ENCODE assay signal across 8 cellular contexts in genomic region chr6:11460001-11460668, GRCh38.
DNase-seq lines count a peak whose midpoint lies in the region; ATAC-seq and TF ChIP-seq lines count a peak whose summit lies in the region.

No MANE protein-coding gene starts in this region.

- H3K9me3 ChIP-seq in Peyer's patch = no peaks in the 10 kb centered on the region

- DNase-seq in HFF-Myc (ENCODE audit: extremely low read depth, low read depth) (peak; percentile 4), Peyer's patch (peak in 2 of 3 donors; percentile 29 to 57), iris pigment epithelial cell (ENCODE audit: low read depth) (peak; percentile 43), COLO829 (ENCODE audit: low spot score) (no peak), NCI-H524 treated with DMSO at 0.1 percent for 48 hours (lab: John Stamatoyannopoulos, UW) (no peak), cortex of kidney (lab: John Stamatoyannopoulos, UW) (no peak)

- TF ChIP-seq CTCF in HFF-Myc (IDR thresholded peaks at IDR 0.05; ENCODE audit: low read depth, low read length, missing control alignments) (peak; percentile 13), Peyer's patch (IDR thresholded peaks at IDR 0.05) (peak in 3 of 6 experiments; percentile 54 to 58 (median 58))

- peak overlapping the region in 2 of 4 donors; percentile 31 to 73 for H3K27ac ChIP-seq in Peyer's patch

- no peak for TF ChIP-seq POLR2A in Peyer's patch (IDR thresholded peaks at IDR 0.05)

- no peaks in the 10 kb centered on the region for H3K27me3 ChIP-seq in Peyer's patch

- H3K4me3 ChIP-seq in HFF-Myc (replicated peaks; ENCODE audit: low read depth, low read length) = no peak overlapping the region
- no peak overlapping the region for H3K4me3 ChIP-seq in Peyer's patch

- H3K36me3 ChIP-seq in Peyer's patch = no peaks in the 10 kb centered on the region

- ATAC-seq in GM18520 (IDR thresholded peaks at IDR 0.05; ENCODE audit: unreplicated experiment) = peak; percentile 27
- no peak for ATAC-seq in HG03095 (IDR thresholded peaks at IDR 0.05; ENCODE audit: unreplicated experiment)

- H3K4me1 ChIP-seq in Peyer's patch = peaks cover 0 to 8% (median 0%) of the 10 kb centered on the region in 4 donors

Comparison
In these comparisons a context has a peak if more than half of its experiments do, and no peak if none do; other contexts are left out.
1. DNase-seq: peak in HFF-Myc (single experiment), Peyer's patch (2 of 3) and iris pigment epithelial cell (single experiment); none in COLO829 (single experiment), NCI-H524 treated with DMSO at 0.1 percent for 48 hours (single experiment) and cortex of kidney (single experiment).